In genomic region chr4:56907489-56908205, GRCh38 we compare ENCODE assay signal across 8 cellular contexts. TPM values are rescaled to one million over a fixed set of nuclear protein-coding genes. Genes with fewer than 3 reads are reported as not detected.
A peak's percentile ranks its signal among the peaks of the same experiment; 100 is the strongest.
DNase-seq lines count a peak whose midpoint lies in the region; ATAC-seq and TF ChIP-seq lines count a peak whose summit lies in the region.

Gene REST (plus strand): TSS chr4:56907900. CDS start chr4:56910639, 2,739 bp downstream.

- H3K9me3 ChIP-seq in colonic mucosa = no peaks in the 10 kb centered on the region

- intact Hi-C loops in colonic mucosa (cut with DNase I) = no loop called here

- H3K27ac ChIP-seq in colonic mucosa = peak within 1 kb of the TSS; percentile 89
- peak within 1 kb of the TSS; percentile 80 for H3K27ac ChIP-seq in layer of hippocampus (ENCODE audit: low read depth, low read length)

- DNase-seq in NCI-H446 (lab: John Stamatoyannopoulos, UW) (peak; percentile 8 to 66), NCI-H446 treated with DMSO at 0.1 percent for 48 hours (lab: John Stamatoyannopoulos, UW) (no peak), NCI-H2171 (lab: John Stamatoyannopoulos, UW) (peak; percentile 8), colonic mucosa (peak; percentile 83)
- peak; percentile 85 for DNase-seq in activated CD4-positive, alpha-beta T cell treated with anti-CD3 and anti-CD28 coated beads for 48 hours
- DNase-seq in stimulated activated CD4-positive, alpha-beta T cell treated with anti-CD3 and anti-CD28 coated beads, Interleukin-1b, Interleukin-23, amount 100 ng/mL, for 24 hours (ENCODE audit: low read depth in 4 of 4, low spot score in 1 of 4) = peak; percentile 61 to 72 (median 68)

- ATAC-seq in HG02798 (IDR thresholded peaks at IDR 0.05; ENCODE audit: poor library complexity, unreplicated experiment) = peak; percentile 56

- H3K4me1 ChIP-seq in colonic mucosa = peaks cover 10% of the 10 kb centered on the region

- TF ChIP-seq CTCF in colonic mucosa (IDR thresholded peaks at IDR 0.05) = no peak

- peak within 1 kb of the TSS; percentile 82 for H3K4me3 ChIP-seq in colonic mucosa

- H3K27me3 ChIP-seq in colonic mucosa (no peaks in the 10 kb centered on the region), layer of hippocampus (ENCODE audit: control insufficient read depth, insufficient read depth, low read length) (no peaks in the 10 kb centered on the region)

- H3K36me3 ChIP-seq in colonic mucosa = no peaks in the 10 kb centered on the region

- peak within 1 kb of the TSS; percentile 71 to 87 for H3K9ac ChIP-seq in colonic mucosa (ENCODE audit: low read depth in 2 of 2, low read length in 2 of 2)

RNA-seq across cellular contexts. Expression of gene REST, which starts in this region (rescaled TPM):
- 10 to 100 TPM; 27.8 to 31.9 TPM for total RNA-seq in colonic mucosa
